8 cellular contexts compared by ENCODE assay signal in the genomic region with DNA sequence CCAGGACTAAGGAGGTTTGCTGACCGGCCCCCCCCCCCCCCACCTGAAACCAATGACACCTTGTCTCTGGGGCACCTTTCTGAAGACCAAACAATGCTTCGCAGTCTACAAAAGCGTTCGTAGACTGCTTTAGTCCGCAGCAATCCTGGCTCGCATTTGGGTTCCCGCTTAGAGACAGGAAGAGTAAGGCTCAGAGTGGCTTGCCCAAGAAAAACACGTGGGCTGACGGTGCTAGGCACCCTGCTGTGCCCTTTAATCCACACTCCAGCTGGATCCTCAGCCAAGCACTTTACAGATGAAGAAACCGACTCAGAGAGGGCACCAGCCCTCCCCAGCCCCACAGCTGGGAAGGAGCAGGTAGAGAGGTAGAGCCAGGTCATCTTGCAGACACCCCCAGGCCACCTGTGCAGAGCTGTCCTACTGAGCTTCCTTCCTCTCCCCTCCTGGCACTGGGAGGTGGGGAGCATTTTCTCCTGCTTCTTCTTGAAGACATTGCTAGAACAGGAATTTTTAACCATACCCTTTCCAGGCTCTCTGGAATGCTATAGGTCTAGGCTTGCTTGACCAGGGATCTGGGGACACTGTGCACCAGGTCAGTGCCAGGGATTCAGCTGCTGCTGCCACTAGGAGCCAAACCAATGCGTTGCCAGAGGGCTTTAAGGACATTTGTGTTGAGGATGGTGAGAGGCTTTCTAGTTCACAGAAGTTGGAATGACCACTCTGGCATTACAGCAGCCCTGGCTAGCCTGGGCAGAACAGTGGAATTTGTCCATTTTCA. TPM values are rescaled to one million over a fixed set of nuclear protein-coding genes. Genes with fewer than 3 reads are reported as not detected.
DNase-seq lines count a peak whose midpoint lies in the region; ATAC-seq and TF ChIP-seq lines count a peak whose summit lies in the region.

No MANE protein-coding gene starts in this region.

- peak overlapping the region; percentile 80 for H3K27ac ChIP-seq in right cardiac atrium (ENCODE audit: low read length)
- peak overlapping the region in 1 of 8 donors; percentile 51 for H3K27ac ChIP-seq in spleen

- intact Hi-C loops in right cardiac atrium (cut with DNase I) (loop anchor here in 1 of 4 donors (5.0 kb wide), 1 partner anchor 91 kb away; no protein-coding TSS in a partner anchor), spleen (cut with DNase I; ENCODE audit: low total_unique reads) (no loop called here), lower leg skin (cut with DNase I; ENCODE audit: low total_unique reads) (no loop called here)

- no peaks in the 10 kb centered on the region for H3K36me3 ChIP-seq in spleen

- DNase-seq in activated T-cell treated with anti-CD3 and anti-CD28 coated beads, Interleukin-2, amount 50 U/mL, for 24 hours: no peak
- no peak for DNase-seq in activated T-cell treated with anti-CD3 and anti-CD28 coated beads, Interleukin-2, amount 50 U/mL, for 1 hour
- no peak for DNase-seq in activated CD4-positive, alpha-beta memory T cell treated with anti-CD3 and anti-CD28 coated beads, Interleukin-2, amount 10 ng/mL, durations not matched to agents 7 days and 5 days
- DNase-seq in right cardiac atrium (no peak), spleen (peak; percentile 76), lower leg skin (ENCODE audit: low spot score in 2 of 2) (no peak), activated gamma-delta T cell (lab: John Stamatoyannopoulos, UW) (no peak)
- no peak for DNase-seq in activated CD8-positive, alpha-beta memory T cell treated with anti-CD3 and anti-CD28 coated beads, Interleukin-2, amount 50 U/mL, for 48 hours

- H3K27ac Mint-ChIP-seq in activated T-cell treated with anti-CD3 and anti-CD28 coated beads, Interleukin-2, amount 50 U/mL, for 24 hours: no peak overlapping the region
- no peak overlapping the region for H3K27ac Mint-ChIP-seq in activated CD4-positive, alpha-beta memory T cell treated with anti-CD3 and anti-CD28 coated beads, Interleukin-2, amount 10 ng/mL, durations not matched to agents 7 days and 5 days

- H3K27me3 ChIP-seq in right cardiac atrium (ENCODE audit: control insufficient read depth, insufficient read depth): no peaks in the 10 kb centered on the region
- peaks cover 0 to 80% (median 25%) of the 10 kb centered on the region in 7 donors for H3K27me3 ChIP-seq in spleen (replicated peaks in 1 of 7)

- H3K4me3 ChIP-seq in right cardiac atrium (ENCODE audit: low read length) (peak overlapping the region; percentile 86), spleen (peak overlapping the region in 6 of 8 donors; percentile 56 to 84 (median 60)), lower leg skin (ENCODE audit: low read depth, poor library complexity, severe bottlenecking) (no peak overlapping the region)

- POLR2A ChIA-PET in activated CD4-positive, alpha-beta memory T cell treated with anti-CD3 and anti-CD28 coated beads, Interleukin-2, amount 10 ng/mL, durations not matched to agents 7 days and 5 days (lab: Charles Lee): no interaction called here

- H3K9me3 ChIP-seq in right cardiac atrium (ENCODE audit: control insufficient read depth, low read length) (no peaks in the 10 kb centered on the region), spleen (no peaks in the 10 kb centered on the region)

- peaks cover 15% of the 10 kb centered on the region for H3K4me1 Mint-ChIP-seq in activated T-cell treated with anti-CD3 and anti-CD28 coated beads, Interleukin-2, amount 50 U/mL, for 24 hours (ENCODE audit: low read depth)
- H3K4me1 Mint-ChIP-seq in activated CD4-positive, alpha-beta memory T cell treated with anti-CD3 and anti-CD28 coated beads, Interleukin-2, amount 10 ng/mL, durations not matched to agents 7 days and 5 days: peaks cover 12% of the 10 kb centered on the region

- H3K9me3 Mint-ChIP-seq in activated T-cell treated with anti-CD3 and anti-CD28 coated beads, Interleukin-2, amount 50 U/mL, for 24 hours: no peaks in the 10 kb centered on the region
- no peaks in the 10 kb centered on the region for H3K9me3 Mint-ChIP-seq in activated CD4-positive, alpha-beta memory T cell treated with anti-CD3 and anti-CD28 coated beads, Interleukin-2, amount 10 ng/mL, durations not matched to agents 7 days and 5 days

- WGBS in right cardiac atrium: 8% methylated on average over 11 of the region's 11 CpGs
- WGBS in spleen, 5 donors: 9 to 17% (median 11%) methylated on average over 2 to 11 of the region's 11 CpGs
- WGBS in lower leg skin, 2 donors: 10 to 22% methylated on average over 6 to 11 of the region's 11 CpGs

- H3K27me3 Mint-ChIP-seq in activated T-cell treated with anti-CD3 and anti-CD28 coated beads, Interleukin-2, amount 50 U/mL, for 24 hours: peaks cover 53% of the 10 kb centered on the region
- H3K27me3 Mint-ChIP-seq in activated CD4-positive, alpha-beta memory T cell treated with anti-CD3 and anti-CD28 coated beads, Interleukin-2, amount 10 ng/mL, durations not matched to agents 7 days and 5 days: peaks cover 47% of the 10 kb centered on the region

- CTCF ChIA-PET in activated CD4-positive, alpha-beta memory T cell treated with anti-CD3 and anti-CD28 coated beads, Interleukin-2, amount 10 ng/mL, durations not matched to agents 7 days and 5 days (lab: Charles Lee): interaction anchor here (0.8 kb wide), 1 partner anchor 215 kb away, joined by 5 read pairs; no protein-coding TSS in a partner anchor

- no peak for ATAC-seq in right cardiac atrium

- H3K36me3 Mint-ChIP-seq in activated T-cell treated with anti-CD3 and anti-CD28 coated beads, Interleukin-2, amount 50 U/mL, for 24 hours (ENCODE audit: low read depth): no peaks in the 10 kb centered on the region
- H3K36me3 Mint-ChIP-seq in activated CD4-positive, alpha-beta memory T cell treated with anti-CD3 and anti-CD28 coated beads, Interleukin-2, amount 10 ng/mL, durations not matched to agents 7 days and 5 days (ENCODE audit: low read depth): no peaks in the 10 kb centered on the region

- TF ChIP-seq CTCF in spleen (IDR thresholded peaks at IDR 0.05 in 8 of 11, conservative IDR thresholded peaks at IDR 0.05 in 3 of 11) (no peak), lower leg skin (IDR thresholded peaks at IDR 0.05) (no peak)

- H3K4me3 Mint-ChIP-seq in activated T-cell treated with anti-CD3 and anti-CD28 coated beads, Interleukin-2, amount 50 U/mL, for 24 hours: peak overlapping the region; percentile 78
- H3K4me3 Mint-ChIP-seq in activated CD4-positive, alpha-beta memory T cell treated with anti-CD3 and anti-CD28 coated beads, Interleukin-2, amount 10 ng/mL, durations not matched to agents 7 days and 5 days: peak overlapping the region; percentile 68

- TF ChIP-seq POLR2A in spleen (IDR thresholded peaks at IDR 0.05) (no peak), lower leg skin (IDR thresholded peaks at IDR 0.05) (no peak)

- peaks cover 8% of the 10 kb centered on the region for H3K4me1 ChIP-seq in right cardiac atrium (ENCODE audit: control insufficient read depth, insufficient read depth, low read length)
- H3K4me1 ChIP-seq in spleen: peaks cover 0 to 40% (median 36%) of the 10 kb centered on the region in 6 donors

RNA-seq across cellular contexts. Expression of gene KLF15, which starts 1.0 kb away (rescaled TPM):
- total RNA-seq in activated CD4-positive, alpha-beta memory T cell treated with anti-CD3 and anti-CD28 coated beads, Interleukin-2, amount 10 ng/mL, durations not matched to agents 7 days and 5 days: not detected
- total RNA-seq in right cardiac atrium (10 to 100 TPM; 24.0 to 38.4 (median 31.1) TPM), spleen (1 to 10 TPM in 6 of 7 donors, under 1 TPM in 1; 0.57 to 9.5 (median 4.8) TPM), lower leg skin (10 to 100 TPM in 3 of 4 donors, 1 to 10 TPM in 1; 9.6 to 31.3 (median 19.2) TPM)
- polyA plus RNA-seq in right cardiac atrium (36.2 TPM), spleen (1 to 10 TPM in 2 of 3 donors, under 1 TPM in 1; 0.63 to 3.1 (median 2.4) TPM)

RNA-seq across cellular contexts. Expression of gene CFAP100, which starts 36.5 kb away (rescaled TPM):
- total RNA-seq in activated CD4-positive, alpha-beta memory T cell treated with anti-CD3 and anti-CD28 coated beads, Interleukin-2, amount 10 ng/mL, durations not matched to agents 7 days and 5 days: not detected
- total RNA-seq in right cardiac atrium (not detected), spleen (not detected), lower leg skin (not detected)
- polyA plus RNA-seq in right cardiac atrium (not detected), spleen (not detected)
